In genomic region chr17:64221679-64222078, GRCh38 we compare ENCODE assay signal across 3 cellular contexts.
TF ChIP-seq lines count a peak whose summit lies in the region.

No MANE protein-coding gene starts in this region.

TF ChIP-seq in HepG2, 621 proteins besides CTCF, POLR2A, EP300 and RAD21:
- TF ChIP-seq STAG1 (CRISPR knock-in tag; IDR thresholded peaks at IDR 0.05) (no peak), MAFF (IDR thresholded peaks at IDR 0.05; ENCODE audit: low read depth, low read length) (peak; percentile 41; the same call in 1 of the 2 replicates), ZNF644 (CRISPR knock-in tag; IDR thresholded peaks at IDR 0.05; ENCODE audit: low read depth) (no peak), ZNF18 (CRISPR knock-in tag; IDR thresholded peaks at IDR 0.05; ENCODE audit: insufficient replicate concordance) (no peak), SMC3 (IDR thresholded peaks at IDR 0.05; ENCODE audit: low read length) (no peak), CHD2 (IDR thresholded peaks at IDR 0.05; ENCODE audit: low read depth, low read length) (no peak), MAFK (conservative IDR thresholded peaks at IDR 0.05 in 1 of 2, IDR thresholded peaks at IDR 0.05 in 1 of 2; ENCODE audit: low read length in 2 of 2) (peak in 1 of 2 experiments; percentile 56; a peak in 3 of 4 replicates)
TF ChIP-seq in HepG2: peak in this region for 2.

TF ChIP-seq in IMR-90, 13 proteins besides CTCF, POLR2A, EP300 and RAD21:
- TF ChIP-seq MAFK (IDR thresholded peaks at IDR 0.05; ENCODE audit: low read depth, low read length) (peak; percentile 7; the same call in 1 of the 2 replicates), USF2 (IDR thresholded peaks at IDR 0.05; ENCODE audit: low read depth, low read length) (no peak), RFX5 (IDR thresholded peaks at IDR 0.05; ENCODE audit: low read depth, low read length) (no peak)
TF ChIP-seq in IMR-90: peak in this region for 1.

TF ChIP-seq in K562, 482 proteins besides CTCF, POLR2A, EP300 and RAD21:
- TF ChIP-seq MAFG (tag; conservative IDR thresholded peaks at IDR 0.05) (0 out of 2 replicates have a peak, but pooled peaks have one; percentile 23), BHLHE40 (IDR thresholded peaks at IDR 0.05; ENCODE audit: low read length) (no peak), C11orf30 (IDR thresholded peaks at IDR 0.05; ENCODE audit: low read depth) (peak; percentile 55), ZNF316 (IDR thresholded peaks at IDR 0.05) (peak; percentile 78)
TF ChIP-seq in K562: peak in this region for 3.
